In genomic region chr5:154341620-154342019, GRCh38 we compare ENCODE assay signal across 8 cellular contexts.
"Had no signal": no experiment of that assay in that cellular context is flagged by ENCODE, and none has a peak within 500 bp of the region (broad histone marks: within the 10 kb centered on the region; RNA-seq: fewer than 3 reads in every experiment).

No MANE protein-coding gene starts in this region.

- H3K36me3 ChIP-seq: HAP-1 had no signal

- H3K9ac ChIP-seq: GM23248 had no signal

- H3K27ac ChIP-seq: GM23248 had no signal

- ATAC-seq: HCT116 had no signal

- H3K9me3 ChIP-seq: HAP-1 had no signal

- H2AFZ ChIP-seq: GM23248 had no signal

- H3K4me3 ChIP-seq: GM23248, HAP-1 had no signal

- FAIRE-seq: HTR-8/SVneo had no signal

- DNase-seq: GM23248, GOT3, H7, HFFc6, KBM-7 had no signal
